25 cellular contexts compared by ENCODE assay signal in the genomic region with DNA sequence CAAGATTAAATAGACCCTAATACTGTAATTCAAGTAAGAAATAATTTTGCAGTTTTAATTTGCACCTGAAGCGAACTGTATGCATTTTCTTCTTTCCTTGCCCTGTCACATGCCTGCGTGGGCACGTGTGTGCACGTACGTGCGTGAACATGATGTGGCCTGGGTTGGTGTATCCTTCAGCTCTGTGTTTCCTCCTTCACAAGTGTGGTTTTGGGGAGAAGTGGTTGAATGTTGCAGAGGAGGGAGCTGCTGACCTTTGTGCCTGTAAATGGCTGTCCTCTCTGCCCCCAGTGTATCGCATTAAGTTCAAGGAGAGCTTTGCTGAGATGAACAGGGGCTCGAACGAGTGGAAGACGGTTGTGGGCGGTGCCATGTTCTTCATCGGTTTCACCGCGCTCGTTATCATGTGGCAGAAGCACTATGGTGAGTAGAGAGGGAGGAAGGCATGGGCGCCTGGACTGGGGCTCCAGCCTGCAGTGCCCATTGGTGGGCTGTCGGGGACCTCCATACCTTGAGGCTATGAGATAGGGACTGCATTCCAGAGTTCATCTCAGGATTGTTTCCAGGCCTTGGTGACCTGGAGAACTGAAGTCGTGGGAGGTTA. TPM values are rescaled to one million over a fixed set of nuclear protein-coding genes. Genes with fewer than 3 reads are reported as not detected.
A peak's percentile ranks its signal among the peaks of the same experiment; 100 is the strongest.
DNase-seq lines count a peak whose midpoint lies in the region; ATAC-seq, FAIRE-seq and TF ChIP-seq lines count a peak whose summit lies in the region.
"Had no signal": no experiment of that assay in that cellular context is flagged by ENCODE, and none has a peak within 500 bp of the region (broad histone marks: within the 10 kb centered on the region; RNA-seq: fewer than 3 reads in every experiment).

No MANE protein-coding gene starts in this region.

- no peak for DNase-seq in activated naive CD8-positive, alpha-beta T cell treated with anti-CD3 and anti-CD28 coated beads, Interleukin-2, amount 10 ng/mL, durations not matched to agents 7 days and 5 days
- DNase-seq in activated naive CD8-positive, alpha-beta T cell treated with anti-CD3 and anti-CD28 coated beads, Interleukin-2, amount 50 U/mL, for 24 hours: no peak
- no peak for DNase-seq in GM12891 (ENCODE audit: insufficient read length, low spot score)
- DNase-seq in chondrocyte (ENCODE audit: low spot score): peak; percentile 73
- no peak for DNase-seq in nephron progenitor cell
- DNase-seq in immature natural killer cell: no peak
- DNase-seq: 8988T; CD4-positive, CD25-positive, alpha-beta regulatory T cell; CD8-positive, alpha-beta memory T cell; COR-L47; DMS 273 treated with DMSO at 0.1 percent for 48 hours; DMS53; DND-41; EL; HFFc6; KG1 had no signal

- peak overlapping the region; percentile 19 for H3K27ac Mint-ChIP-seq in activated naive CD8-positive, alpha-beta T cell treated with anti-CD3 and anti-CD28 coated beads, Interleukin-2, amount 10 ng/mL, durations not matched to agents 7 days and 5 days
- no peak overlapping the region for H3K27ac Mint-ChIP-seq in activated naive CD8-positive, alpha-beta T cell treated with anti-CD3 and anti-CD28 coated beads, Interleukin-2, amount 50 U/mL, for 24 hours
- H3K27ac Mint-ChIP-seq in chondrocyte (ENCODE audit: unreplicated experiment) (no peak overlapping the region), nephron progenitor cell (peak overlapping the region; percentile 29), immature natural killer cell (no peak overlapping the region)
- H3K27ac Mint-ChIP-seq: B cell, GM23338, HFFc6 had no signal

- H3K36me3 Mint-ChIP-seq in activated naive CD8-positive, alpha-beta T cell treated with anti-CD3 and anti-CD28 coated beads, Interleukin-2, amount 10 ng/mL, durations not matched to agents 7 days and 5 days: peaks cover 37% of the 10 kb centered on the region
- peaks cover 54% of the 10 kb centered on the region for H3K36me3 Mint-ChIP-seq in activated naive CD8-positive, alpha-beta T cell treated with anti-CD3 and anti-CD28 coated beads, Interleukin-2, amount 50 U/mL, for 24 hours (ENCODE audit: low read depth)
- H3K36me3 Mint-ChIP-seq in chondrocyte (ENCODE audit: low read depth) (peaks cover 40% of the 10 kb centered on the region), nephron progenitor cell (ENCODE audit: low read depth) (peaks cover 64% of the 10 kb centered on the region), immature natural killer cell (peaks cover 16 to 42% (median 36%) of the 10 kb centered on the region in 3 donors)

- H3K9me3 Mint-ChIP-seq in activated naive CD8-positive, alpha-beta T cell treated with anti-CD3 and anti-CD28 coated beads, Interleukin-2, amount 10 ng/mL, durations not matched to agents 7 days and 5 days: no peaks in the 10 kb centered on the region
- H3K9me3 Mint-ChIP-seq in activated naive CD8-positive, alpha-beta T cell treated with anti-CD3 and anti-CD28 coated beads, Interleukin-2, amount 50 U/mL, for 24 hours: no peaks in the 10 kb centered on the region
- H3K9me3 Mint-ChIP-seq in chondrocyte (ENCODE audit: low read depth): no peaks in the 10 kb centered on the region
- no peaks in the 10 kb centered on the region for H3K9me3 Mint-ChIP-seq in nephron progenitor cell
- H3K9me3 Mint-ChIP-seq in immature natural killer cell: no peaks in the 10 kb centered on the region
- H3K9me3 Mint-ChIP-seq: CD4-positive, CD25-positive, alpha-beta regulatory T cell; CD8-positive, alpha-beta memory T cell; GM23338; HFFc6; IgD-negative memory B cell had no signal

- H3K4me1 Mint-ChIP-seq in activated naive CD8-positive, alpha-beta T cell treated with anti-CD3 and anti-CD28 coated beads, Interleukin-2, amount 10 ng/mL, durations not matched to agents 7 days and 5 days: peaks cover 22% of the 10 kb centered on the region
- peaks cover 24% of the 10 kb centered on the region for H3K4me1 Mint-ChIP-seq in activated naive CD8-positive, alpha-beta T cell treated with anti-CD3 and anti-CD28 coated beads, Interleukin-2, amount 50 U/mL, for 24 hours
- H3K4me1 Mint-ChIP-seq in chondrocyte (ENCODE audit: low read depth): peaks cover 18% of the 10 kb centered on the region
- peaks cover 16% of the 10 kb centered on the region for H3K4me1 Mint-ChIP-seq in nephron progenitor cell
- H3K4me1 Mint-ChIP-seq in immature natural killer cell: peaks cover 19 to 31% of the 10 kb centered on the region in 2 donors

- POLR2A ChIA-PET in activated naive CD8-positive, alpha-beta T cell treated with anti-CD3 and anti-CD28 coated beads, Interleukin-2, amount 10 ng/mL, durations not matched to agents 7 days and 5 days (lab: Charles Lee): no interaction called here

- TF ChIP-seq CTCF in chondrocyte (IDR thresholded peaks at IDR 0.05) (no peak), nephron progenitor cell (IDR thresholded peaks at IDR 0.05) (no peak)

- no peak overlapping the region for H3K4me3 Mint-ChIP-seq in activated naive CD8-positive, alpha-beta T cell treated with anti-CD3 and anti-CD28 coated beads, Interleukin-2, amount 10 ng/mL, durations not matched to agents 7 days and 5 days
- no peak overlapping the region for H3K4me3 Mint-ChIP-seq in activated naive CD8-positive, alpha-beta T cell treated with anti-CD3 and anti-CD28 coated beads, Interleukin-2, amount 50 U/mL, for 24 hours
- H3K4me3 Mint-ChIP-seq in chondrocyte (ENCODE audit: unreplicated experiment) (no peak overlapping the region), nephron progenitor cell (no peak overlapping the region), immature natural killer cell (no peak overlapping the region)
- H3K4me3 Mint-ChIP-seq: B cell; CD8-positive, alpha-beta memory T cell; GM23338; HFFc6 had no signal

- ATAC-seq in activated naive CD8-positive, alpha-beta T cell treated with anti-CD3 and anti-CD28 coated beads, Interleukin-2, amount 10 ng/mL, durations not matched to agents 7 days and 5 days (ENCODE audit: low read depth): no peak
- ATAC-seq in activated naive CD8-positive, alpha-beta T cell treated with anti-CD3 and anti-CD28 coated beads, Interleukin-2, amount 50 U/mL, for 24 hours: no peak
- ATAC-seq in GM18907 (IDR thresholded peaks at IDR 0.05; ENCODE audit: unreplicated experiment) (no peak), HG03196 (IDR thresholded peaks at IDR 0.05; ENCODE audit: unreplicated experiment) (no peak)
- ATAC-seq: GM23338, HCT116 had no signal

- no peak for FAIRE-seq in GM12891 (lab: Jason Lieb, UNC)
- FAIRE-seq: GM19239, H54, HTR-8/SVneo had no signal

- peaks cover 4% of the 10 kb centered on the region for H3K27me3 Mint-ChIP-seq in activated naive CD8-positive, alpha-beta T cell treated with anti-CD3 and anti-CD28 coated beads, Interleukin-2, amount 10 ng/mL, durations not matched to agents 7 days and 5 days
- no peaks in the 10 kb centered on the region for H3K27me3 Mint-ChIP-seq in activated naive CD8-positive, alpha-beta T cell treated with anti-CD3 and anti-CD28 coated beads, Interleukin-2, amount 50 U/mL, for 24 hours
- H3K27me3 Mint-ChIP-seq in chondrocyte (ENCODE audit: low read depth) (peaks cover 3% of the 10 kb centered on the region), nephron progenitor cell (ENCODE audit: low read depth, poor library complexity) (peaks cover 9% of the 10 kb centered on the region), immature natural killer cell (ENCODE audit: low read depth in 3 of 3) (peaks cover 2 to 7% (median 4%) of the 10 kb centered on the region in 3 donors)
- H3K27me3 Mint-ChIP-seq: CD4-positive, CD25-positive, alpha-beta regulatory T cell; CD8-positive, alpha-beta memory T cell had no signal

- no peak; the same call in 1 of the 2 replicates for TF ChIP-seq POLR2A in GM12891 (IDR thresholded peaks at IDR 0.05; ENCODE audit: low read depth, low read length)

TF ChIP-seq in GM12891, 5 proteins besides CTCF, POLR2A, EP300 and RAD21:
- TF ChIP-seq POU2F2 (IDR thresholded peaks at IDR 0.05; ENCODE audit: low read depth, low read length): no peak
- peak; percentile 54; the same call in 1 of the 2 replicates for TF ChIP-seq POLR2AphosphoS5 (IDR thresholded peaks at IDR 0.05; ENCODE audit: low read depth, low read length)

RNA-seq across cellular contexts. Expression of a gene that starts 6.0 kb away (rescaled TPM):
- 100 to 1,000 TPM; 489 to 502 TPM for total RNA-seq in activated naive CD8-positive, alpha-beta T cell treated with anti-CD3 and anti-CD28 coated beads, Interleukin-2, amount 10 ng/mL, durations not matched to agents 7 days and 5 days
- 931 TPM for polyA plus RNA-seq in GM12891 (2012; ENCODE audit: low read depth, missing spikeins)
- total RNA-seq in chondrocyte: 341 to 345 TPM (median 344 TPM) in 3 replicates
- polyA plus RNA-seq in immature natural killer cell: 1,000 to 10,000 TPM in 2 of 3 donors, 100 to 1,000 TPM in 1; 784 to 1,292 (median 1,022) TPM

RNA-seq across cellular contexts. Expression of a gene that starts 6.2 kb away (rescaled TPM):
- 10 to 100 TPM; 29.2 to 34.1 TPM for total RNA-seq in activated naive CD8-positive, alpha-beta T cell treated with anti-CD3 and anti-CD28 coated beads, Interleukin-2, amount 10 ng/mL, durations not matched to agents 7 days and 5 days
- 15.3 TPM for polyA plus RNA-seq in GM12891 (2012; ENCODE audit: low read depth, missing spikeins)
- 26.3 to 30.1 TPM (median 27.4 TPM) in 3 replicates for total RNA-seq in chondrocyte
- polyA plus RNA-seq in immature natural killer cell: 10 to 100 TPM; 25.4 to 34.6 (median 26.1) TPM

RNA-seq across cellular contexts. Expression of a gene that starts 54.6 kb away (rescaled TPM):
- 1 to 10 TPM; 3.6 to 3.9 TPM for total RNA-seq in activated naive CD8-positive, alpha-beta T cell treated with anti-CD3 and anti-CD28 coated beads, Interleukin-2, amount 10 ng/mL, durations not matched to agents 7 days and 5 days
- polyA plus RNA-seq in GM12891 (2012; ENCODE audit: low read depth, missing spikeins): 7.5 TPM
- total RNA-seq in chondrocyte: 0.82 to 1.6 TPM (median 1.0 TPM) in 3 replicates
- 1 to 10 TPM; 5.0 to 9.0 (median 7.4) TPM for polyA plus RNA-seq in immature natural killer cell

Comparison
In these comparisons a context has a peak if more than half of its experiments do, and no peak if none do; other contexts are left out.
1. H3K27ac Mint-ChIP-seq: peak in activated naive CD8-positive, alpha-beta T cell treated with anti-CD3 and anti-CD28 coated beads, Interleukin-2, amount 10 ng/mL, durations not matched to agents 7 days and 5 days (single experiment) and nephron progenitor cell (single experiment); none in activated naive CD8-positive, alpha-beta T cell treated with anti-CD3 and anti-CD28 coated beads, Interleukin-2, amount 50 U/mL, for 24 hours (single experiment), chondrocyte (single experiment) and immature natural killer cell (0 of 6).